ENCODE assay signal across 9 cellular contexts in the genomic region with DNA sequence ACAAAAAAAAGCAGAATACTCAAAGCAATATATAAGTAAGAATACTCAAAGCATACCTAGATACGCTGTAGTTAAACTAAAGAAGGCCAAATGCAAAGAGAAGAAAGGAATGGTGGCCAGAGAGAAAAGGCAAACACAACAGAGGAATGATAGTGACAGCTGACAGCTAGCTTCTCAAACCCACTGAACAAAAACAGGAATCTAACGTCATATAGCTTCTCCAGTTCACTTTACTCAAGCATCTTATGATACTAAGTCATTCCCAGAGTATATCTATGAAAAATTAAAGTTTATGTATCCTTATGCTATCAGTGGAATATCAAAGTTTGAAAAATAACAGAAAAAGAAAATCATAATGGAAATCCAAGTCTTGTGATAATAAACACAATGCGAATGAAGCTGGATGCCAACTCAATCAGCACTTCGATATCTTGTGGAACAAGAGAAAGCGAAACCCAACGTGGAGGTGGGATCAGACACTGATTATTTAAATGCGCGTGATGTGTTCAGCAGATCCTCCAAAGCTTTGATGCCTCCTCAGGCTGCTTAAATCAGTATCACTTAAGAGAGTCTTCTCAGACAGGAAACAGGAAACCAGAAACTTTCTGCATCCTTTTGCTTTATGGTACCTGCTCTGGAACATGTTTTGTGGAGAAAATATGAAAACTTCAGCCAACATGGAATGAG.
DNase-seq lines count a peak whose midpoint lies in the region; ATAC-seq lines count a peak whose summit lies in the region.
"Had no signal": no experiment of that assay in that cellular context is flagged by ENCODE, and none has a peak within 500 bp of the region (broad histone marks: within the 10 kb centered on the region; RNA-seq: fewer than 3 reads in every experiment).

No MANE protein-coding gene starts in this region.

- peaks cover 5% of the 10 kb centered on the region for H3K9me3 Mint-ChIP-seq in stimulated activated memory B cell treated with anti-CD40 and anti-IgM and Interleukin-4, amounts not matched to agents 10 μg/mL and 1 μg/mL and 100 μg/mL, for 72 hours

- H3K27ac Mint-ChIP-seq in stimulated activated memory B cell treated with anti-CD40 and anti-IgM and Interleukin-4, amounts not matched to agents 10 μg/mL and 1 μg/mL and 100 μg/mL, for 72 hours = peak overlapping the region; percentile 95

- peak overlapping the region; percentile 63 for H3K4me3 Mint-ChIP-seq in stimulated activated memory B cell treated with anti-CD40 and anti-IgM and Interleukin-4, amounts not matched to agents 10 μg/mL and 1 μg/mL and 100 μg/mL, for 72 hours

- peak; percentile 36 for DNase-seq in activated T-helper 9 cell treated with anti-CD3 and anti-CD28 coated beads, Interleukin-2, amount 50 U/mL, for 16 hours (ENCODE audit: low read depth)
- no peak for DNase-seq in COLO668 (lab: John Stamatoyannopoulos, UW; ENCODE audit: unreplicated experiment)
- no peak for DNase-seq in GOT3 (lab: John Stamatoyannopoulos, UW)
- no peak for DNase-seq in middle frontal gyrus (ENCODE audit: extremely low spot score, low spot score)
- no peak for DNase-seq in DMS153 treated with DMSO at 0.1 percent for 48 hours (lab: John Stamatoyannopoulos, UW; ENCODE audit: unreplicated experiment)
- DNase-seq: amniotic stem cell had no signal

- ATAC-seq in GM19372 (IDR thresholded peaks at IDR 0.05; ENCODE audit: low read depth, unreplicated experiment) (peak; percentile 52), HG03432 (IDR thresholded peaks at IDR 0.05; ENCODE audit: unreplicated experiment) (peak; percentile 59)
- peak; percentile 69 for ATAC-seq in stimulated activated memory B cell treated with anti-CD40 and anti-IgM and Interleukin-4, amounts not matched to agents 10 μg/mL and 1 μg/mL and 100 μg/mL, for 72 hours

- peaks cover 49% of the 10 kb centered on the region for H3K36me3 Mint-ChIP-seq in stimulated activated memory B cell treated with anti-CD40 and anti-IgM and Interleukin-4, amounts not matched to agents 10 μg/mL and 1 μg/mL and 100 μg/mL, for 72 hours

- H3K4me1 Mint-ChIP-seq in stimulated activated memory B cell treated with anti-CD40 and anti-IgM and Interleukin-4, amounts not matched to agents 10 μg/mL and 1 μg/mL and 100 μg/mL, for 72 hours = peaks cover 92% of the 10 kb centered on the region

- no peaks in the 10 kb centered on the region for H3K27me3 Mint-ChIP-seq in stimulated activated memory B cell treated with anti-CD40 and anti-IgM and Interleukin-4, amounts not matched to agents 10 μg/mL and 1 μg/mL and 100 μg/mL, for 72 hours
